ENCODE assay signal across 35 cellular contexts in genomic region chr11:133823211-133823610, GRCh38. TPM values are rescaled to one million over a fixed set of nuclear protein-coding genes. Genes with fewer than 3 reads are reported as not detected.
"Had no signal": no experiment of that assay in that cellular context is flagged by ENCODE, and none has a peak within 500 bp of the region (broad histone marks: within the 10 kb centered on the region; RNA-seq: fewer than 3 reads in every experiment).

No MANE protein-coding gene starts in this region.

- H3K9me3 ChIP-seq: ascending aorta, MG63, SJSA1, SK-N-SH had no signal

- H3K27me3 Mint-ChIP-seq: activated CD4-positive, alpha-beta T cell treated with anti-CD3 and anti-CD28 coated beads, Interleukin-2, amount 10 ng/mL, durations not matched to agents 7 days and 5 days; activated naive CD8-positive, alpha-beta T cell treated with anti-CD3 and anti-CD28 coated beads, Interleukin-2, amount 10 ng/mL, durations not matched to agents 7 days and 5 days had no signal

- ATAC-seq: activated CD4-positive, alpha-beta T cell treated with anti-CD3 and anti-CD28 coated beads for 36 hours; activated CD4-positive, CD25-positive, alpha-beta regulatory T cell treated with anti-CD3 and anti-CD28 coated beads, Interleukin-2, amount 50 U/mL, for 24 hours; activated CD8-positive, alpha-beta T cell treated with anti-CD3 and anti-CD28 coated beads, Interleukin-2, amount 10 ng/mL, durations not matched to agents 7 days and 5 days; Panc1; WTC11 had no signal

- H3K4me2 ChIP-seq: SK-N-SH had no signal

- H3K4me3 ChIP-seq: ascending aorta, cardiac muscle cell, MG63, SJSA1 had no signal

- H3K36me3 ChIP-seq: ascending aorta, cardiac muscle cell, MG63, SJSA1 had no signal

- DNase-seq: activated CD4-positive, alpha-beta T cell treated with anti-CD3 and anti-CD28 coated beads for 36 hours; activated CD4-positive, alpha-beta T cell treated with anti-CD3 and anti-CD28 coated beads, Interleukin-2, amount 10 ng/mL, durations not matched to agents 7 days and 5 days; activated CD4-positive, alpha-beta T cell treated with anti-CD3 and anti-CD28 coated beads, Interleukin-2, amount 50 U/mL, for 48 hours; activated CD8-positive, alpha-beta T cell treated with anti-CD3 and anti-CD28 coated beads, Interleukin-2, amount 10 ng/mL, durations not matched to agents 7 days and 5 days; activated gamma-delta T cell; activated naive CD4-positive, alpha-beta T cell treated with Interleukin-2 at 50 U/mL for 16 hours; activated naive CD8-positive, alpha-beta T cell treated with anti-CD3 and anti-CD28 coated beads, Interleukin-2, amount 10 ng/mL, durations not matched to agents 7 days and 5 days; activated T-cell treated with anti-CD3 and anti-CD28 coated beads, Interleukin-2, amount 50 U/mL, for 24 hours; amygdala; Kasumi-1; KG1; MG63; NCI-H1048; NCI-H1105 treated with DMSO at 0.1 percent for 48 hours; NCI-H1436; NCI-H1694; NCI-H1930; NCI-H2081 treated with DMSO at 0.1 percent for 48 hours; NCI-H226; NCI-H446 treated with DMSO at 0.1 percent for 48 hours; NCI-H524; SHP77 treated with DMSO at 0.1 percent for 48 hours; SK-N-SH had no signal

- H3K27me3 ChIP-seq: ascending aorta, SJSA1 had no signal

- H3K4me1 Mint-ChIP-seq: activated CD4-positive, alpha-beta T cell treated with anti-CD3 and anti-CD28 coated beads for 36 hours; activated CD4-positive, alpha-beta T cell treated with anti-CD3 and anti-CD28 coated beads, Interleukin-2, amount 10 ng/mL, durations not matched to agents 7 days and 5 days; activated naive CD4-positive, alpha-beta T cell treated with anti-CD3 and anti-CD28 coated beads, Interleukin-2, amount 50 U/mL, for 24 hours; activated naive CD8-positive, alpha-beta T cell treated with anti-CD3 and anti-CD28 coated beads, Interleukin-2, amount 10 ng/mL, durations not matched to agents 7 days and 5 days had no signal

- H3K4me3 Mint-ChIP-seq: activated CD4-positive, alpha-beta T cell treated with anti-CD3 and anti-CD28 coated beads for 36 hours; activated CD4-positive, alpha-beta T cell treated with anti-CD3 and anti-CD28 coated beads, Interleukin-2, amount 10 ng/mL, durations not matched to agents 7 days and 5 days; activated CD8-positive, alpha-beta T cell treated with anti-CD3 and anti-CD28 coated beads, Interleukin-2, amount 10 ng/mL, durations not matched to agents 7 days and 5 days; activated naive CD4-positive, alpha-beta T cell treated with anti-CD3 and anti-CD28 coated beads, Interleukin-2, amount 50 U/mL, for 24 hours; activated naive CD8-positive, alpha-beta T cell treated with anti-CD3 and anti-CD28 coated beads, Interleukin-2, amount 10 ng/mL, durations not matched to agents 7 days and 5 days; activated T-cell treated with anti-CD3 and anti-CD28 coated beads, Interleukin-2, amount 50 U/mL, for 24 hours; T-helper 1 cell treated with Interleukin-12 subunit alpha and Interleukin-12 subunit beta and Interleukin-4 antibody, amounts not matched to agents 30 μg/mL and 1 μg/mL, for 36 hours; T-helper 2 cell treated with Interferon-gamma antibody and Interleukin-4, amounts not matched to agents 5 μg/mL and 100 μg/mL, for 36 hours; WTC11 had no signal

- H3K27ac ChIP-seq: ascending aorta, cardiac muscle cell, SJSA1 had no signal

- H3K36me3 Mint-ChIP-seq: activated naive CD4-positive, alpha-beta T cell treated with anti-CD3 and anti-CD28 coated beads, Interleukin-2, amount 50 U/mL, for 24 hours; activated naive CD8-positive, alpha-beta T cell treated with anti-CD3 and anti-CD28 coated beads, Interleukin-2, amount 10 ng/mL, durations not matched to agents 7 days and 5 days; WTC11 had no signal

- H3K9ac ChIP-seq: SK-N-SH had no signal

- H3K27ac Mint-ChIP-seq: activated CD4-positive, alpha-beta T cell treated with anti-CD3 and anti-CD28 coated beads for 36 hours; activated CD4-positive, alpha-beta T cell treated with anti-CD3 and anti-CD28 coated beads, Interleukin-2, amount 10 ng/mL, durations not matched to agents 7 days and 5 days; activated CD8-positive, alpha-beta T cell treated with anti-CD3 and anti-CD28 coated beads, Interleukin-2, amount 10 ng/mL, durations not matched to agents 7 days and 5 days; activated naive CD4-positive, alpha-beta T cell treated with anti-CD3 and anti-CD28 coated beads, Interleukin-2, amount 50 U/mL, for 24 hours; activated naive CD8-positive, alpha-beta T cell treated with anti-CD3 and anti-CD28 coated beads, Interleukin-2, amount 10 ng/mL, durations not matched to agents 7 days and 5 days; activated T-cell treated with anti-CD3 and anti-CD28 coated beads, Interleukin-2, amount 50 U/mL, for 24 hours; activated T-helper 2 cell treated with anti-CD3 and anti-CD28 coated beads, Interferon-gamma antibody, Interleukin-2, Interleukin-4, amounts not matched to agents 10 μg/mL and 5 μg/mL and 100 μg/mL, durations not matched to agents 14 hours and 24 hours and 36 hours; T-helper 1 cell treated with Interleukin-12 subunit alpha and Interleukin-12 subunit beta and Interleukin-4 antibody, amounts not matched to agents 30 μg/mL and 1 μg/mL, for 36 hours; T-helper 2 cell treated with Interferon-gamma antibody and Interleukin-4, amounts not matched to agents 5 μg/mL and 100 μg/mL, for 36 hours; WTC11 had no signal

- H3K4me1 ChIP-seq: ascending aorta, SJSA1 had no signal

- H3K9me3 Mint-ChIP-seq: activated CD4-positive, alpha-beta T cell treated with anti-CD3 and anti-CD28 coated beads, Interleukin-2, amount 10 ng/mL, durations not matched to agents 7 days and 5 days; activated naive CD4-positive, alpha-beta T cell treated with anti-CD3 and anti-CD28 coated beads, Interleukin-2, amount 50 U/mL, for 24 hours; activated naive CD8-positive, alpha-beta T cell treated with anti-CD3 and anti-CD28 coated beads, Interleukin-2, amount 10 ng/mL, durations not matched to agents 7 days and 5 days; activated T-cell treated with anti-CD3 and anti-CD28 coated beads, Interleukin-2, amount 50 U/mL, for 24 hours; activated T-helper 2 cell treated with anti-CD3 and anti-CD28 coated beads, Interferon-gamma antibody, Interleukin-2, Interleukin-4, amounts not matched to agents 10 μg/mL and 5 μg/mL and 100 μg/mL, durations not matched to agents 14 hours and 24 hours and 36 hours; T-helper 1 cell treated with Interleukin-12 subunit alpha and Interleukin-12 subunit beta and Interleukin-4 antibody, amounts not matched to agents 30 μg/mL and 1 μg/mL, for 36 hours; T-helper 2 cell treated with Interferon-gamma antibody and Interleukin-4, amounts not matched to agents 5 μg/mL and 100 μg/mL, for 36 hours; WTC11 had no signal

RNA-seq across cellular contexts. Expression of gene SPATA19, which starts 22.1 kb away (rescaled TPM):
- total RNA-seq: activated CD4-positive, alpha-beta T cell treated with anti-CD3 and anti-CD28 coated beads for 36 hours; activated CD4-positive, alpha-beta T cell treated with anti-CD3 and anti-CD28 coated beads, Interleukin-2, amount 10 ng/mL, durations not matched to agents 7 days and 5 days; activated CD8-positive, alpha-beta T cell treated with anti-CD3 and anti-CD28 coated beads, Interleukin-2, amount 10 ng/mL, durations not matched to agents 7 days and 5 days; activated naive CD8-positive, alpha-beta T cell treated with anti-CD3 and anti-CD28 coated beads, Interleukin-2, amount 10 ng/mL, durations not matched to agents 7 days and 5 days; activated T-helper 2 cell treated with anti-CD3 and anti-CD28 coated beads, Interferon-gamma antibody, Interleukin-2, Interleukin-4, amounts not matched to agents 10 μg/mL and 5 μg/mL and 100 μg/mL, durations not matched to agents 14 hours and 24 hours and 36 hours; ascending aorta; cardiac muscle cell; RPMI7951; SJSA1; WTC11 had no signal
- polyA plus RNA-seq: adipose tissue, cardiac muscle cell, SK-N-SH had no signal
